9 cellular contexts compared by ENCODE assay signal in the genomic region with DNA sequence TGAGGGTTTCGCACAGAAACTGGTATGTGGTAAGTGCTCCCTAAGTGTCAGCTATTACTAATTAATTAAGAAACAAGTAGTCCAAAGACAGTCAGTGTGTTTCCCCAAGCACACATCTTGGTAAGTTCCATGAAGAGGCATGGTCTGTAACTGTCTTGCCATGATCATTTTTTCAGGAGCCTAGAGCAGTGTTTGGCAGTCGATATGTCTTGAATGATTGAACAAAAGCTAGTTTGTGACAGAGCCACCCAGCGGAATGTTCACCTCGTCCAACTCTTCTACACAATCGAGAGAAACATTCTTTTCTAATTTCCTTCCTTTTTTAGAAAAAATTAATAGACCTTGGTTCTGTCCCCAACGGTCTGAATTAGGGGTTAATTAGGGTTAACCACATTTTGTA. TPM values are rescaled to one million over a fixed set of nuclear protein-coding genes. Genes with fewer than 3 reads are reported as not detected.
DNase-seq lines count a peak whose midpoint lies in the region; ATAC-seq and TF ChIP-seq lines count a peak whose summit lies in the region.
"Had no signal": no experiment of that assay in that cellular context is flagged by ENCODE, and none has a peak within 500 bp of the region (broad histone marks: within the 10 kb centered on the region; RNA-seq: fewer than 3 reads in every experiment).

No MANE protein-coding gene starts in this region.

- H3K4me3 ChIP-seq in right lobe of liver, result no peak overlapping the region
- H3K4me3 ChIP-seq in upper lobe of left lung, result no peak overlapping the region

- no peak for TF ChIP-seq EP300 in upper lobe of left lung (IDR thresholded peaks at IDR 0.05)

- TF ChIP-seq CTCF in right lobe of liver (IDR thresholded peaks at IDR 0.05) (no peak), upper lobe of left lung (IDR thresholded peaks at IDR 0.05) (no peak)

- H3K9me3 ChIP-seq in right lobe of liver (no peaks in the 10 kb centered on the region), upper lobe of left lung (peaks cover 6 to 14% (median 8%) of the 10 kb centered on the region in 4 donors)

- H3K9me3 Mint-ChIP-seq in activated T-helper 17 cell treated with anti-CD3 and anti-CD28 coated beads, Interleukin-2, amount 50 U/mL, for 72 hours, result peaks cover 7% of the 10 kb centered on the region

- peaks cover 11% of the 10 kb centered on the region for H3K4me1 Mint-ChIP-seq in activated T-helper 17 cell treated with anti-CD3 and anti-CD28 coated beads, Interleukin-2, amount 50 U/mL, for 72 hours

- H3K36me3 ChIP-seq in right lobe of liver, result no peaks in the 10 kb centered on the region
- no peaks in the 10 kb centered on the region for H3K36me3 ChIP-seq in upper lobe of left lung

- TF ChIP-seq POLR2A in right lobe of liver (IDR thresholded peaks at IDR 0.05), result no peak
- TF ChIP-seq POLR2A in upper lobe of left lung (IDR thresholded peaks at IDR 0.05), result no peak

- H3K4me1 ChIP-seq in right lobe of liver (peaks cover 0 to 10% (median 0%) of the 10 kb centered on the region in 4 donors), upper lobe of left lung (peaks cover 0 to 15% (median 5%) of the 10 kb centered on the region in 4 donors)

- peak; percentile 20 for DNase-seq in cardiac septum (ENCODE audit: low spot score)
- DNase-seq in Right ventricle myocardium superior, result no peak
- no peak for DNase-seq in right lobe of liver
- DNase-seq in upper lobe of left lung, result no peak
- DNase-seq in AG20443 (ENCODE audit: low spot score), result no peak
- DNase-seq in HT-29 (ENCODE audit: low spot score), result no peak
- DNase-seq: COR-L47 had no signal

- 41% methylated on average over 6 of the region's 6 CpGs for WGBS in right lobe of liver (ENCODE audit: insufficient coverage, low coverage, low lambda C conversion rate, missing lambda C conversion rate)
- 41 to 46% methylated on average over 6 of the region's 6 CpGs for WGBS in upper lobe of left lung, 2 donors

- no peaks in the 10 kb centered on the region for H3K27me3 ChIP-seq in right lobe of liver
- H3K27me3 ChIP-seq in upper lobe of left lung, result no peaks in the 10 kb centered on the region

- H3K27me3 Mint-ChIP-seq in activated T-helper 17 cell treated with anti-CD3 and anti-CD28 coated beads, Interleukin-2, amount 50 U/mL, for 72 hours, result no peaks in the 10 kb centered on the region

- intact Hi-C loops in cardiac septum (cut with DNase I) (no loop called here), Right ventricle myocardium superior (cut with DNase I) (no loop called here), right lobe of liver (cut with DNase I) (no loop called here)

- ATAC-seq in Right ventricle myocardium superior (ENCODE audit: poor library complexity) (no peak), right lobe of liver (peak in 1 of 4 donors; percentile 7), upper lobe of left lung (ENCODE audit: low FRiP score in 2 of 2) (peak in 1 of 2 donors; percentile 23), GM18873 (IDR thresholded peaks at IDR 0.05; ENCODE audit: low FRiP score, unreplicated experiment) (no peak)
- ATAC-seq in activated T-helper 17 cell treated with anti-CD3 and anti-CD28 coated beads, Interleukin-2, amount 50 U/mL, for 72 hours (replicated peaks), result no peak

- H3K27ac Mint-ChIP-seq in activated T-helper 17 cell treated with anti-CD3 and anti-CD28 coated beads, Interleukin-2, amount 50 U/mL, for 72 hours, result peak overlapping the region; percentile 92

- no peaks in the 10 kb centered on the region for H3K36me3 Mint-ChIP-seq in activated T-helper 17 cell treated with anti-CD3 and anti-CD28 coated beads, Interleukin-2, amount 50 U/mL, for 72 hours (ENCODE audit: low read depth)

- peak overlapping the region; percentile 80 for H3K4me3 Mint-ChIP-seq in activated T-helper 17 cell treated with anti-CD3 and anti-CD28 coated beads, Interleukin-2, amount 50 U/mL, for 72 hours

- H3K27ac ChIP-seq in right lobe of liver, result peak overlapping the region in 2 of 3 donors; percentile 62 to 73
- peak overlapping the region; percentile 68 to 87 (median 82) for H3K27ac ChIP-seq in upper lobe of left lung

RNA-seq across cellular contexts. Expression of gene FTH1, which starts 57.5 kb away (rescaled TPM):
- total RNA-seq in cardiac septum (3,174 TPM), Right ventricle myocardium superior (2,228 TPM), right lobe of liver (1,000 to 10,000 TPM; 1,131 to 2,981 (median 2,140) TPM), upper lobe of left lung (1,000 to 10,000 TPM; 2,996 to 4,693 (median 4,496) TPM)
- total RNA-seq in activated T-helper 17 cell treated with anti-CD3 and anti-CD28 coated beads, Interleukin-2, amount 50 U/mL, for 72 hours, result 1,000 to 10,000 TPM in 1 of 2 donors, 100 to 1,000 TPM in 1; 701 to 1,114 TPM
- 1,803 and 2,077 TPM in 2 replicates for total RNA-seq in HT-29 (2014; rRNA removed; shearing (Covaris generic))
